Comparison of ENCODE assay signal across 1 cellular context in genomic region chr10:607545-608196, GRCh38.
TF ChIP-seq lines count a peak whose summit lies in the region.

No MANE protein-coding gene starts in this region.

TF ChIP-seq in GM23338, 12 proteins besides CTCF, POLR2A, EP300 and RAD21 (continued from another document):
- no peak for TF ChIP-seq ZNF462 (CRISPR knock-in tag; IDR thresholded peaks at IDR 0.05)
- no peak for TF ChIP-seq ETS1 (IDR thresholded peaks at IDR 0.05)
- TF ChIP-seq POLR2AphosphoS5 (IDR thresholded peaks at IDR 0.05; ENCODE audit: low read depth) = no peak
TF ChIP-seq in GM23338: peak in this region for 0.
